24 cellular contexts compared by ENCODE assay signal in genomic region chr5:117394506-117395157, GRCh38.
DNase-seq lines count a peak whose midpoint lies in the region; ATAC-seq, FAIRE-seq and TF ChIP-seq lines count a peak whose summit lies in the region.
"Had no signal": no experiment of that assay in that cellular context is flagged by ENCODE, and none has a peak within 500 bp of the region (broad histone marks: within the 10 kb centered on the region; RNA-seq: fewer than 3 reads in every experiment).

No MANE protein-coding gene starts in this region.

- WGBS in small intestine, 3 donors, result 26 to 70% (median 47%) methylated on average over 6 of the region's 6 CpGs

- FAIRE-seq in small intestine (lab: Jason Lieb, UNC), result no peak
- FAIRE-seq: D721Med, GM12892, H1 had no signal

- H3K27ac ChIP-seq in small intestine (ENCODE audit: low read depth in 1 of 2, low read length in 1 of 2), result no peak overlapping the region
- H3K27ac ChIP-seq: BLaER1, HL-60, RWPE1 had no signal

- intact Hi-C loops in left colon (cut with DNase I, micrococcal nuclease), result no loop called here
- intact Hi-C loops in head of caudate nucleus (cut with DNase I), result no loop called here

- peak; percentile 99 for ATAC-seq in left colon
- ATAC-seq: Panc1 had no signal

- no peak for TF ChIP-seq CTCF in LNCaP clone FGC (IDR thresholded peaks at IDR 0.05; ENCODE audit: control insufficient read depth, extremely low read depth, insufficient read depth)

- DNase-seq in DMS79 treated with DMSO at 0.1 percent for 48 hours (lab: John Stamatoyannopoulos, UW) (peak; percentile 63), LNCaP clone FGC (ENCODE audit: low read depth) (peak; percentile 87), left colon (peak; percentile 41), small intestine (peak; percentile 1), dermis blood vessel endothelial cell (no peak), head of caudate nucleus (no peak), NCI-H345 (lab: John Stamatoyannopoulos, UW) (no peak)
- DNase-seq: CD4-positive, CD25-positive, alpha-beta regulatory T cell; GF-D8; HCEC 1CT; NCI-H1092; NCI-H1436; NCI-H187 treated with DMSO at 0.1 percent for 48 hours; NCI-H2107; NCI-H446 treated with DMSO at 0.1 percent for 48 hours; NCI-H526; SHP77 had no signal

- no peaks in the 10 kb centered on the region for H3K27me3 ChIP-seq in small intestine (ENCODE audit: control insufficient read depth in 2 of 2, insufficient read depth in 2 of 2, low read length in 2 of 2)
- H3K27me3 ChIP-seq: BLaER1 had no signal

- no peaks in the 10 kb centered on the region for H3K4me1 ChIP-seq in small intestine (ENCODE audit: control insufficient read depth in 2 of 2, insufficient read depth in 1 of 2, low read depth in 1 of 2, low read length in 1 of 2)
- H3K4me1 ChIP-seq: BLaER1 had no signal

- H3K4me3 ChIP-seq in LNCaP clone FGC (ENCODE audit: low read depth, low read length), result no peak overlapping the region
- H3K4me3 ChIP-seq in small intestine (ENCODE audit: low read depth in 1 of 2, low read length in 2 of 2), result no peak overlapping the region
- H3K4me3 ChIP-seq: BLaER1 had no signal

- H3K9me3 ChIP-seq in small intestine (ENCODE audit: control insufficient read depth, low read depth), result no peaks in the 10 kb centered on the region
- H3K9me3 ChIP-seq: BLaER1 had no signal

- no peaks in the 10 kb centered on the region for H3K36me3 ChIP-seq in small intestine (ENCODE audit: control insufficient read depth in 2 of 2, insufficient read depth in 2 of 2, low read length in 2 of 2)
- H3K36me3 ChIP-seq: BLaER1 had no signal

Comparison
In these comparisons a context has a peak if more than half of its experiments do, and no peak if none do; other contexts are left out.
1. DNase-seq: peak in DMS79 treated with DMSO at 0.1 percent for 48 hours (single experiment), LNCaP clone FGC (single experiment), left colon (2 of 2) and small intestine (single experiment); none in dermis blood vessel endothelial cell (single experiment), head of caudate nucleus (0 of 42) and NCI-H345 (single experiment).